ENCODE assay signal across 1 cellular context in genomic region chr1:154788886-154789285, GRCh38.
TF ChIP-seq lines count a peak whose summit lies in the region.

No MANE protein-coding gene starts in this region.

TF ChIP-seq in GM23338, 12 proteins besides CTCF, POLR2A, EP300 and RAD21 (continued from another document):
- TF ChIP-seq ZNF462 (CRISPR knock-in tag; IDR thresholded peaks at IDR 0.05) (no peak), ZNF331 (CRISPR knock-in tag; IDR thresholded peaks at IDR 0.05; ENCODE audit: low read depth) (no peak)
